Comparison of ENCODE assay signal across 13 cellular contexts in genomic region chr21:38988211-38989096, GRCh38.
DNase-seq lines count a peak whose midpoint lies in the region; ATAC-seq and TF ChIP-seq lines count a peak whose summit lies in the region.
"Had no signal": no experiment of that assay in that cellular context is flagged by ENCODE, and none has a peak within 500 bp of the region (broad histone marks: within the 10 kb centered on the region; RNA-seq: fewer than 3 reads in every experiment).

No MANE protein-coding gene starts in this region.

- H3K27ac ChIP-seq in GM23338 (ENCODE audit: low read depth) (no peak overlapping the region), SJCRH30 (no peak overlapping the region)
- H3K27ac ChIP-seq: C4-2B had no signal

- no peaks in the 10 kb centered on the region for H3F3A ChIP-seq in GM23338 (replicated peaks; ENCODE audit: low read depth)

- no peaks in the 10 kb centered on the region for H4K20me1 ChIP-seq in GM23338 (replicated peaks; ENCODE audit: insufficient read depth)

- H3K27ac Mint-ChIP-seq in GM23338 (no peak overlapping the region), chondrocyte (ENCODE audit: unreplicated experiment) (peak overlapping the region; percentile 36)
- H3K27ac Mint-ChIP-seq: HFFc6 had no signal

- H3K9me3 Mint-ChIP-seq in GM23338 (peaks cover 2% of the 10 kb centered on the region; the same call in 1 of the 3 replicates), chondrocyte (ENCODE audit: low read depth) (no peaks in the 10 kb centered on the region)
- H3K9me3 Mint-ChIP-seq: HFFc6 had no signal

- peaks cover 19% of the 10 kb centered on the region for H3K27me3 Mint-ChIP-seq in GM23338 (ENCODE audit: insufficient read depth, low read depth, poor library complexity)
- peaks cover 2% of the 10 kb centered on the region for H3K27me3 Mint-ChIP-seq in chondrocyte (ENCODE audit: low read depth)

- no peaks in the 10 kb centered on the region for H3K36me3 Mint-ChIP-seq in GM23338 (ENCODE audit: low read depth)
- H3K36me3 Mint-ChIP-seq in chondrocyte (ENCODE audit: low read depth), result no peaks in the 10 kb centered on the region

- H3K9me2 ChIP-seq in GM23338 (ENCODE audit: insufficient read depth), result peaks cover 1% of the 10 kb centered on the region; the same call in 1 of the 2 replicates

- no peak for DNase-seq in GM23338 (ENCODE audit: low spot score)
- DNase-seq in NCI-H2107 treated with DMSO at 0.1 percent for 48 hours (lab: John Stamatoyannopoulos, UW; ENCODE audit: unreplicated experiment), result peak; percentile 78
- no peak for DNase-seq in chondrocyte (ENCODE audit: low spot score)
- peak; percentile 63 for DNase-seq in retina
- no peak for DNase-seq in hepatic stellate cell (ENCODE audit: low spot score)
- no peak for DNase-seq in SJCRH30
- DNase-seq in activated CD4-positive, CD25-positive, alpha-beta regulatory T cell (lab: John Stamatoyannopoulos, UW), result no peak
- DNase-seq in stimulated activated CD4-positive, alpha-beta T cell treated with anti-CD3 and anti-CD28 coated beads, Interleukin-1b, Interleukin-23, amount 100 ng/mL, for 48 hours, result no peak
- DNase-seq: activated T-cell treated with anti-CD3 and anti-CD28 coated beads for 4 hours; HFFc6; stimulated activated naive CD4-positive, alpha-beta T cell treated with Interleukin-2 at 50 U/mL for 16 hours had no signal

- TF ChIP-seq CTCF in GM23338 (conservative IDR thresholded peaks at IDR 0.05; ENCODE audit: low read depth in 2 of 2) (no peak), chondrocyte (IDR thresholded peaks at IDR 0.05) (no peak)

- H3K79me2 ChIP-seq in GM23338 (replicated peaks; ENCODE audit: insufficient read depth), result no peaks in the 10 kb centered on the region

- peak overlapping the region; percentile 3; the same call in 1 of the 2 replicates for H2AFZ ChIP-seq in GM23338

- H3K4me1 ChIP-seq in GM23338 (ENCODE audit: insufficient read depth) (peaks cover 33% of the 10 kb centered on the region), SJCRH30 (peaks cover 54% of the 10 kb centered on the region)

- H3K4me3 Mint-ChIP-seq in GM23338 (no peak overlapping the region), chondrocyte (ENCODE audit: unreplicated experiment) (no peak overlapping the region)

- H3K27me3 ChIP-seq in GM23338 (ENCODE audit: insufficient read depth) (no peaks in the 10 kb centered on the region), SJCRH30 (peaks cover 15% of the 10 kb centered on the region; the same call in 1 of the 2 replicates)

- H3K4me3 ChIP-seq in GM23338 (no peak overlapping the region), SJCRH30 (no peak overlapping the region)

- no peaks in the 10 kb centered on the region for H3K9me3 ChIP-seq in SJCRH30 (replicated peaks)

- 0 out of 2 replicates have a peak overlapping the region, but pooled peaks have one; percentile 20 for H3K4me2 ChIP-seq in GM23338

- H3K4me1 Mint-ChIP-seq in GM23338 (peaks cover 45% of the 10 kb centered on the region), chondrocyte (ENCODE audit: low read depth) (peaks cover 76% of the 10 kb centered on the region)

- H3K36me3 ChIP-seq in GM23338 (ENCODE audit: insufficient read depth) (no peaks in the 10 kb centered on the region), SJCRH30 (no peaks in the 10 kb centered on the region)

- peak; percentile 52 for ATAC-seq in GM23338
- ATAC-seq: activated CD4-positive, CD25-positive, alpha-beta regulatory T cell treated with anti-CD3 and anti-CD28 coated beads, Interleukin-2, amount 50 U/mL, for 24 hours had no signal

TF ChIP-seq in GM23338, 12 proteins besides CTCF, POLR2A, EP300 and RAD21 (continues in another document):
- TF ChIP-seq EZH2 (IDR thresholded peaks at IDR 0.05; ENCODE audit: low read depth, unreplicated experiment) (no peak), CREB1 (CRISPR knock-in tag; IDR thresholded peaks at IDR 0.05; ENCODE audit: low read depth) (no peak), JUNB (IDR thresholded peaks at IDR 0.05; ENCODE audit: unreplicated experiment) (no peak), ZNF331 (CRISPR knock-in tag; IDR thresholded peaks at IDR 0.05; ENCODE audit: low read depth) (no peak), REST (IDR thresholded peaks at IDR 0.05; ENCODE audit: unreplicated experiment) (no peak), ETS1 (IDR thresholded peaks at IDR 0.05) (no peak), ZNF114 (CRISPR knock-in tag; IDR thresholded peaks at IDR 0.05) (no peak), POLR2AphosphoS5 (IDR thresholded peaks at IDR 0.05; ENCODE audit: low read depth) (no peak), STAT1 (IDR thresholded peaks at IDR 0.05; ENCODE audit: unreplicated experiment) (no peak)

Comparison
In these comparisons a context has a peak if more than half of its experiments do, and no peak if none do; other contexts are left out.
1. DNase-seq: peak in NCI-H2107 treated with DMSO at 0.1 percent for 48 hours (single experiment) and retina (single experiment); none in GM23338 (single experiment), chondrocyte (single experiment), hepatic stellate cell (single experiment), SJCRH30 (0 of 2), activated CD4-positive, CD25-positive, alpha-beta regulatory T cell (0 of 4) and stimulated activated CD4-positive, alpha-beta T cell treated with anti-CD3 and anti-CD28 coated beads, Interleukin-1b, Interleukin-23, amount 100 ng/mL, for 48 hours (single experiment).